Comparison of ENCODE assay signal across 3 cellular contexts in the genomic region with DNA sequence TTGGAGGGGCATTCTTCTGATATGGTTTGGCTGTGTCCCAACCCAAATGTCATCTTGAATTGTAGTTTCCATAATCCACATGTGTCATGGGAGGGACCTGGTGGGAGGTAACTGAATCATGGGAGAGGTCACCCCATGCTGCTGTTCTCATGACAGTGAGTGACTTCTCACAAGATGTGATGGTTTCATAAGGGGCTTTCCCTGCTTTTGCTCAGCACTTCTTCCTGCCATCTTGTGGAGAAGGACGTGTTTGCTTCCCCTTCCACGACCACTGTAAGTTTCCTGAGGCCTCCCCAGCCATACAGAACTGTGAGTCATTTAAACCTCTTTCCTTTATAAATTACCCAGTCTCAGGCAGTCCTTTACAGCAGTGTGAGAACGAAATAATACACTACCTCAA.
TF ChIP-seq lines count a peak whose summit lies in the region.

No MANE protein-coding gene starts in this region.

TF ChIP-seq in SK-N-SH, 30 proteins besides CTCF, POLR2A, EP300 and RAD21 (continued from another document):
- TF ChIP-seq, protein P1, sequence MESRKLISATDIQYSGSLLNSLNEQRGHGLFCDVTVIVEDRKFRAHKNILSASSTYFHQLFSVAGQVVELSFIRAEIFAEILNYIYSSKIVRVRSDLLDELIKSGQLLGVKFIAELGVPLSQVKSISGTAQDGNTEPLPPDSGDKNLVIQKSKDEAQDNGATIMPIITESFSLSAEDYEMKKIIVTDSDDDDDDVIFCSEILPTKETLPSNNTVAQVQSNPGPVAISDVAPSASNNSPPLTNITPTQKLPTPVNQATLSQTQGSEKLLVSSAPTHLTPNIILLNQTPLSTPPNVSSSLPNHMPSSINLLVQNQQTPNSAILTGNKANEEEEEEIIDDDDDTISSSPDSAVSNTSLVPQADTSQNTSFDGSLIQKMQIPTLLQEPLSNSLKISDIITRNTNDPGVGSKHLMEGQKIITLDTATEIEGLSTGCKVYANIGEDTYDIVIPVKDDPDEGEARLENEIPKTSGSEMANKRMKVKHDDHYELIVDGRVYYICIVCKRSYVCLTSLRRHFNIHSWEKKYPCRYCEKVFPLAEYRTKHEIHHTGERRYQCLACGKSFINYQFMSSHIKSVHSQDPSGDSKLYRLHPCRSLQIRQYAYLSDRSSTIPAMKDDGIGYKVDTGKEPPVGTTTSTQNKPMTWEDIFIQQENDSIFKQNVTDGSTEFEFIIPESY (IDR thresholded peaks at IDR 0.05; ENCODE audit: borderline replicate concordance, low read depth), result no peak
- no peak for TF ChIP-seq EZH2phosphoT487 (IDR thresholded peaks at IDR 0.05; ENCODE audit: borderline replicate concordance, low read depth)
- TF ChIP-seq, protein P2, sequence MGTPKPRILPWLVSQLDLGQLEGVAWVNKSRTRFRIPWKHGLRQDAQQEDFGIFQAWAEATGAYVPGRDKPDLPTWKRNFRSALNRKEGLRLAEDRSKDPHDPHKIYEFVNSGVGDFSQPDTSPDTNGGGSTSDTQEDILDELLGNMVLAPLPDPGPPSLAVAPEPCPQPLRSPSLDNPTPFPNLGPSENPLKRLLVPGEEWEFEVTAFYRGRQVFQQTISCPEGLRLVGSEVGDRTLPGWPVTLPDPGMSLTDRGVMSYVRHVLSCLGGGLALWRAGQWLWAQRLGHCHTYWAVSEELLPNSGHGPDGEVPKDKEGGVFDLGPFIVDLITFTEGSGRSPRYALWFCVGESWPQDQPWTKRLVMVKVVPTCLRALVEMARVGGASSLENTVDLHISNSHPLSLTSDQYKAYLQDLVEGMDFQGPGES (IDR thresholded peaks at IDR 0.05; ENCODE audit: low read depth, low read length), result no peak
- no peak for TF ChIP-seq GATA2 (CRISPR knock-in tag; IDR thresholded peaks at IDR 0.05)
- no peak for TF ChIP-seq MXI1 (IDR thresholded peaks at IDR 0.05; ENCODE audit: low read depth, low read length)
- no peak for TF ChIP-seq CHD2 (IDR thresholded peaks at IDR 0.05; ENCODE audit: low read length, partially characterized antibody)
- TF ChIP-seq TEAD4 (IDR thresholded peaks at IDR 0.05; ENCODE audit: borderline replicate concordance, insufficient read depth), result no peak
- TF ChIP-seq, protein P3, sequence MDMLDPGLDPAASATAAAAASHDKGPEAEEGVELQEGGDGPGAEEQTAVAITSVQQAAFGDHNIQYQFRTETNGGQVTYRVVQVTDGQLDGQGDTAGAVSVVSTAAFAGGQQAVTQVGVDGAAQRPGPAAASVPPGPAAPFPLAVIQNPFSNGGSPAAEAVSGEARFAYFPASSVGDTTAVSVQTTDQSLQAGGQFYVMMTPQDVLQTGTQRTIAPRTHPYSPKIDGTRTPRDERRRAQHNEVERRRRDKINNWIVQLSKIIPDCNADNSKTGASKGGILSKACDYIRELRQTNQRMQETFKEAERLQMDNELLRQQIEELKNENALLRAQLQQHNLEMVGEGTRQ (IDR thresholded peaks at IDR 0.05; ENCODE audit: borderline replicate concordance, low read depth, low read length), result no peak
- TF ChIP-seq JUND (IDR thresholded peaks at IDR 0.05), result no peak
- no peak for TF ChIP-seq TAF1 (IDR thresholded peaks at IDR 0.05; ENCODE audit: borderline replicate concordance, low read depth, low read length)
- TF ChIP-seq MEF2A (IDR thresholded peaks at IDR 0.05; ENCODE audit: borderline replicate concordance, low read depth), result no peak

TF ChIP-seq in SK-N-SH treated with all-trans-retinoic acid at 6 μM for 48 hours, 23 proteins besides CTCF, POLR2A, EP300 and RAD21 (continued from another document):
- TF ChIP-seq, protein P4, sequence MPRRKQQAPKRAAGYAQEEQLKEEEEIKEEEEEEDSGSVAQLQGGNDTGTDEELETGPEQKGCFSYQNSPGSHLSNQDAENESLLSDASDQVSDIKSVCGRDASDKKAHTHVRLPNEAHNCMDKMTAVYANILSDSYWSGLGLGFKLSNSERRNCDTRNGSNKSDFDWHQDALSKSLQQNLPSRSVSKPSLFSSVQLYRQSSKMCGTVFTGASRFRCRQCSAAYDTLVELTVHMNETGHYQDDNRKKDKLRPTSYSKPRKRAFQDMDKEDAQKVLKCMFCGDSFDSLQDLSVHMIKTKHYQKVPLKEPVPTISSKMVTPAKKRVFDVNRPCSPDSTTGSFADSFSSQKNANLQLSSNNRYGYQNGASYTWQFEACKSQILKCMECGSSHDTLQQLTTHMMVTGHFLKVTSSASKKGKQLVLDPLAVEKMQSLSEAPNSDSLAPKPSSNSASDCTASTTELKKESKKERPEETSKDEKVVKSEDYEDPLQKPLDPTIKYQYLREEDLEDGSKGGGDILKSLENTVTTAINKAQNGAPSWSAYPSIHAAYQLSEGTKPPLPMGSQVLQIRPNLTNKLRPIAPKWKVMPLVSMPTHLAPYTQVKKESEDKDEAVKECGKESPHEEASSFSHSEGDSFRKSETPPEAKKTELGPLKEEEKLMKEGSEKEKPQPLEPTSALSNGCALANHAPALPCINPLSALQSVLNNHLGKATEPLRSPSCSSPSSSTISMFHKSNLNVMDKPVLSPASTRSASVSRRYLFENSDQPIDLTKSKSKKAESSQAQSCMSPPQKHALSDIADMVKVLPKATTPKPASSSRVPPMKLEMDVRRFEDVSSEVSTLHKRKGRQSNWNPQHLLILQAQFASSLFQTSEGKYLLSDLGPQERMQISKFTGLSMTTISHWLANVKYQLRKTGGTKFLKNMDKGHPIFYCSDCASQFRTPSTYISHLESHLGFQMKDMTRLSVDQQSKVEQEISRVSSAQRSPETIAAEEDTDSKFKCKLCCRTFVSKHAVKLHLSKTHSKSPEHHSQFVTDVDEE (CRISPR knock-in tag; IDR thresholded peaks at IDR 0.05), result no peak
- no peak for TF ChIP-seq TOX (CRISPR knock-in tag; IDR thresholded peaks at IDR 0.05; ENCODE audit: borderline replicate concordance)
- no peak for TF ChIP-seq TCF4 (CRISPR knock-in tag; IDR thresholded peaks at IDR 0.05; ENCODE audit: borderline replicate concordance)
- no peak for TF ChIP-seq CSDC2 (CRISPR knock-in tag; IDR thresholded peaks at IDR 0.05)
- no peak for TF ChIP-seq ARNTL (CRISPR knock-in tag; IDR thresholded peaks at IDR 0.05; ENCODE audit: borderline replicate concordance, low read depth)
- TF ChIP-seq ESRRG (CRISPR knock-in tag; IDR thresholded peaks at IDR 0.05), result no peak
- no peak for TF ChIP-seq PPARA (CRISPR knock-in tag; IDR thresholded peaks at IDR 0.05; ENCODE audit: borderline replicate concordance)
- TF ChIP-seq ZNF70 (CRISPR knock-in tag; IDR thresholded peaks at IDR 0.05), result no peak
- TF ChIP-seq, protein P5, sequence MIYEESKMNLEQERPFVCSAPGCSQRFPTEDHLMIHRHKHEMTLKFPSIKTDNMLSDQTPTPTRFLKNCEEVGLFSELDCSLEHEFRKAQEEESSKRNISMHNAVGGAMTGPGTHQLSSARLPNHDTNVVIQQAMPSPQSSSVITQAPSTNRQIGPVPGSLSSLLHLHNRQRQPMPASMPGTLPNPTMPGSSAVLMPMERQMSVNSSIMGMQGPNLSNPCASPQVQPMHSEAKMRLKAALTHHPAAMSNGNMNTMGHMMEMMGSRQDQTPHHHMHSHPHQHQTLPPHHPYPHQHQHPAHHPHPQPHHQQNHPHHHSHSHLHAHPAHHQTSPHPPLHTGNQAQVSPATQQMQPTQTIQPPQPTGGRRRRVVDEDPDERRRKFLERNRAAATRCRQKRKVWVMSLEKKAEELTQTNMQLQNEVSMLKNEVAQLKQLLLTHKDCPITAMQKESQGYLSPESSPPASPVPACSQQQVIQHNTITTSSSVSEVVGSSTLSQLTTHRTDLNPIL (CRISPR knock-in tag; IDR thresholded peaks at IDR 0.05; ENCODE audit: low read depth), result no peak
- no peak for TF ChIP-seq SNAI2 (CRISPR knock-in tag; IDR thresholded peaks at IDR 0.05)
- TF ChIP-seq RARB (CRISPR knock-in tag; IDR thresholded peaks at IDR 0.05), result no peak
- TF ChIP-seq ZC3H10 (CRISPR knock-in tag; IDR thresholded peaks at IDR 0.05), result no peak
- TF ChIP-seq, protein P6, sequence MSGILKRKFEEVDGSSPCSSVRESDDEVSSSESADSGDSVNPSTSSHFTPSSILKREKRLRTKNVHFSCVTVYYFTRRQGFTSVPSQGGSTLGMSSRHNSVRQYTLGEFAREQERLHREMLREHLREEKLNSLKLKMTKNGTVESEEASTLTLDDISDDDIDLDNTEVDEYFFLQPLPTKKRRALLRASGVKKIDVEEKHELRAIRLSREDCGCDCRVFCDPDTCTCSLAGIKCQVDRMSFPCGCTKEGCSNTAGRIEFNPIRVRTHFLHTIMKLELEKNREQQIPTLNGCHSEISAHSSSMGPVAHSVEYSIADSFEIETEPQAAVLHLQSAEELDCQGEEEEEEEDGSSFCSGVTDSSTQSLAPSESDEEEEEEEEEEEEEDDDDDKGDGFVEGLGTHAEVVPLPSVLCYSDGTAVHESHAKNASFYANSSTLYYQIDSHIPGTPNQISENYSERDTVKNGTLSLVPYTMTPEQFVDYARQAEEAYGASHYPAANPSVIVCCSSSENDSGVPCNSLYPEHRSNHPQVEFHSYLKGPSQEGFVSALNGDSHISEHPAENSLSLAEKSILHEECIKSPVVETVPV (CRISPR knock-in tag; IDR thresholded peaks at IDR 0.05), result no peak
- TF ChIP-seq GLIS3 (CRISPR knock-in tag; IDR thresholded peaks at IDR 0.05), result no peak
- no peak for TF ChIP-seq BACH2 (CRISPR knock-in tag; IDR thresholded peaks at IDR 0.05; ENCODE audit: borderline replicate concordance)
- no peak for TF ChIP-seq ZNF565 (CRISPR knock-in tag; conservative IDR thresholded peaks at IDR 0.05; ENCODE audit: low read depth)

TF ChIP-seq in HCT116, 20 proteins besides CTCF, POLR2A, EP300 and RAD21:
- TF ChIP-seq, protein P1 (IDR thresholded peaks at IDR 0.05; ENCODE audit: extremely low read depth, insufficient replicate concordance, low read length), result no peak
- TF ChIP-seq POLR2AphosphoS5 (IDR thresholded peaks at IDR 0.05; ENCODE audit: low read depth, low read length), result no peak
